ENCODE assay signal across 11 cellular contexts in genomic region chr5:176436641-176437040, GRCh38. TPM values are rescaled to one million over a fixed set of nuclear protein-coding genes. Genes with fewer than 3 reads are reported as not detected.
DNase-seq lines count a peak whose midpoint lies in the region; ATAC-seq and TF ChIP-seq lines count a peak whose summit lies in the region.
"Had no signal": no experiment of that assay in that cellular context is flagged by ENCODE, and none has a peak within 500 bp of the region (broad histone marks: within the 10 kb centered on the region; RNA-seq: fewer than 3 reads in every experiment).

No MANE protein-coding gene starts in this region.

- H3K27me3 ChIP-seq in gastrocnemius medialis: peaks cover 0 to 3% (median 2%) of the 10 kb centered on the region in 3 donors

- H3K4me1 Mint-ChIP-seq in T-helper 1 cell treated with Interleukin-12 subunit alpha and Interleukin-12 subunit beta and Interleukin-4 antibody, amounts not matched to agents 30 μg/mL and 1 μg/mL, for 36 hours (ENCODE audit: low read depth): peaks cover 10% of the 10 kb centered on the region

- H3K27me3 Mint-ChIP-seq in T-helper 1 cell treated with Interleukin-12 subunit alpha and Interleukin-12 subunit beta and Interleukin-4 antibody, amounts not matched to agents 30 μg/mL and 1 μg/mL, for 36 hours (ENCODE audit: low read depth): peaks cover 6% of the 10 kb centered on the region

- peak overlapping the region in 1 of 4 donors; percentile 3 for H3K27ac ChIP-seq in gastrocnemius medialis

- no peaks in the 10 kb centered on the region for H3K36me3 ChIP-seq in gastrocnemius medialis
- H3K36me3 ChIP-seq: HAP-1 had no signal

- H3K4me3 ChIP-seq in AG10803 (ENCODE audit: low read length) (no peak overlapping the region), fibroblast of pulmonary artery (replicated peaks; ENCODE audit: low read depth, low read length) (peak overlapping the region; percentile 19), gastrocnemius medialis (no peak overlapping the region)
- H3K4me3 ChIP-seq: HAP-1 had no signal

- H3K4me3 Mint-ChIP-seq in T-helper 1 cell treated with Interleukin-12 subunit alpha and Interleukin-12 subunit beta and Interleukin-4 antibody, amounts not matched to agents 30 μg/mL and 1 μg/mL, for 36 hours: peak overlapping the region; percentile 60
- H3K4me3 Mint-ChIP-seq: neural crest cell had no signal

- H3K4me1 ChIP-seq in gastrocnemius medialis: no peaks in the 10 kb centered on the region

- DNase-seq in AG10803 (ENCODE audit: low read depth) (peak; percentile 50), HT1080 (ENCODE audit: low read depth) (peak; percentile 85), fibroblast of pulmonary artery (ENCODE audit: low read depth) (peak; percentile 34), C1 segment of cervical spinal cord (lab: John Stamatoyannopoulos, UW) (no peak), gastrocnemius medialis (no peak), NCI-H2171 treated with DMSO at 0.1 percent for 48 hours (lab: John Stamatoyannopoulos, UW) (no peak)
- DNase-seq: NCI-H146 had no signal

- H3K9me3 Mint-ChIP-seq in T-helper 1 cell treated with Interleukin-12 subunit alpha and Interleukin-12 subunit beta and Interleukin-4 antibody, amounts not matched to agents 30 μg/mL and 1 μg/mL, for 36 hours: no peaks in the 10 kb centered on the region

- intact Hi-C loops in gastrocnemius medialis (cut with DNase I; ENCODE audit: low total_unique reads): no loop called here

- H3K36me3 Mint-ChIP-seq in T-helper 1 cell treated with Interleukin-12 subunit alpha and Interleukin-12 subunit beta and Interleukin-4 antibody, amounts not matched to agents 30 μg/mL and 1 μg/mL, for 36 hours (ENCODE audit: low read depth): no peaks in the 10 kb centered on the region

- H3K27ac Mint-ChIP-seq in T-helper 1 cell treated with Interleukin-12 subunit alpha and Interleukin-12 subunit beta and Interleukin-4 antibody, amounts not matched to agents 30 μg/mL and 1 μg/mL, for 36 hours: peak overlapping the region; percentile 13

- H3K9me3 ChIP-seq in gastrocnemius medialis: no peaks in the 10 kb centered on the region
- H3K9me3 ChIP-seq: HAP-1 had no signal

- ATAC-seq in gastrocnemius medialis: no peak
- no peak for ATAC-seq in GM21576 (IDR thresholded peaks at IDR 0.05; ENCODE audit: unreplicated experiment)

- in situ Hi-C loops in gastrocnemius medialis (cut with MboI; ENCODE audit: low sequenced_read_pairs in 4 of 4): loop anchor here in 1 of 4 donors (25.0 kb wide), 1 partner anchor 101 kb away; the partner anchor contains the start of genes CDHR2 and RNF44

- no peak for TF ChIP-seq POLR2A in gastrocnemius medialis (IDR thresholded peaks at IDR 0.05)

- TF ChIP-seq CTCF in AG10803 (conservative IDR thresholded peaks at IDR 0.05; ENCODE audit: low read length): no peak
- TF ChIP-seq CTCF in fibroblast of pulmonary artery (IDR thresholded peaks at IDR 0.05; ENCODE audit: low read length, missing control alignments): no peak
- TF ChIP-seq CTCF in gastrocnemius medialis (IDR thresholded peaks at IDR 0.05 in 4 of 5, conservative IDR thresholded peaks at IDR 0.05 in 1 of 5): no peak

RNA-seq across cellular contexts. Expression of gene FAF2, which starts 11.5 kb away (rescaled TPM):
- 46.5 and 66.9 TPM in 2 replicates for total RNA-seq in HT1080 (2014; rRNA removed; shearing (Covaris generic))
- 47.5 and 52.3 TPM in 2 replicates for polyA plus RNA-seq in HT1080 (2015; cell fraction: cytosol; rRNA removed)
- polyA plus RNA-seq in HT1080 (2015; cell fraction: nucleus; rRNA removed): 89.1 and 91.7 TPM in 2 replicates
- 10 to 100 TPM; 14.0 to 20.7 (median 14.7) TPM for total RNA-seq in gastrocnemius medialis

RNA-seq across cellular contexts. Expression of gene CLTB, which starts 20.3 kb away (rescaled TPM):
- total RNA-seq in HT1080 (2014; rRNA removed; shearing (Covaris generic)): 156 and 158 TPM in 2 replicates
- 97.1 and 102 TPM in 2 replicates for polyA plus RNA-seq in HT1080 (2015; cell fraction: cytosol; rRNA removed)
- polyA plus RNA-seq in HT1080 (2015; cell fraction: nucleus; rRNA removed): 34.6 and 39.8 TPM in 2 replicates
- total RNA-seq in gastrocnemius medialis: 100 to 1,000 TPM; 261 to 386 (median 302) TPM

RNA-seq across cellular contexts. Expression of gene HIGD2A, which starts 48.1 kb away (rescaled TPM):
- total RNA-seq in HT1080 (2014; rRNA removed; shearing (Covaris generic)): 231 and 320 TPM in 2 replicates
- 215 TPM in 2 replicates for polyA plus RNA-seq in HT1080 (2015; cell fraction: cytosol; rRNA removed)
- polyA plus RNA-seq in HT1080 (2015; cell fraction: nucleus; rRNA removed): 48.1 and 57.9 TPM in 2 replicates
- 100 to 1,000 TPM; 189 to 274 (median 229) TPM for total RNA-seq in gastrocnemius medialis

RNA-seq across cellular contexts. Expression of gene NOP16, which starts 48.2 kb away (rescaled TPM):
- 88.6 and 94.4 TPM in 2 replicates for total RNA-seq in HT1080 (2014; rRNA removed; shearing (Covaris generic))
- 79.6 and 92.1 TPM in 2 replicates for polyA plus RNA-seq in HT1080 (2015; cell fraction: cytosol; rRNA removed)
- polyA plus RNA-seq in HT1080 (2015; cell fraction: nucleus; rRNA removed): 91.6 and 110 TPM in 2 replicates
- 10 to 100 TPM; 21.6 to 43.5 (median 33.9) TPM for total RNA-seq in gastrocnemius medialis

Comparison
In these comparisons a context has a peak if more than half of its experiments do, and no peak if none do; other contexts are left out.
1. DNase-seq: peak in AG10803 (single experiment), HT1080 (single experiment) and fibroblast of pulmonary artery (single experiment); none in C1 segment of cervical spinal cord (0 of 14), gastrocnemius medialis (0 of 2) and NCI-H2171 treated with DMSO at 0.1 percent for 48 hours (single experiment).